10 cellular contexts compared by ENCODE assay signal in the genomic region with DNA sequence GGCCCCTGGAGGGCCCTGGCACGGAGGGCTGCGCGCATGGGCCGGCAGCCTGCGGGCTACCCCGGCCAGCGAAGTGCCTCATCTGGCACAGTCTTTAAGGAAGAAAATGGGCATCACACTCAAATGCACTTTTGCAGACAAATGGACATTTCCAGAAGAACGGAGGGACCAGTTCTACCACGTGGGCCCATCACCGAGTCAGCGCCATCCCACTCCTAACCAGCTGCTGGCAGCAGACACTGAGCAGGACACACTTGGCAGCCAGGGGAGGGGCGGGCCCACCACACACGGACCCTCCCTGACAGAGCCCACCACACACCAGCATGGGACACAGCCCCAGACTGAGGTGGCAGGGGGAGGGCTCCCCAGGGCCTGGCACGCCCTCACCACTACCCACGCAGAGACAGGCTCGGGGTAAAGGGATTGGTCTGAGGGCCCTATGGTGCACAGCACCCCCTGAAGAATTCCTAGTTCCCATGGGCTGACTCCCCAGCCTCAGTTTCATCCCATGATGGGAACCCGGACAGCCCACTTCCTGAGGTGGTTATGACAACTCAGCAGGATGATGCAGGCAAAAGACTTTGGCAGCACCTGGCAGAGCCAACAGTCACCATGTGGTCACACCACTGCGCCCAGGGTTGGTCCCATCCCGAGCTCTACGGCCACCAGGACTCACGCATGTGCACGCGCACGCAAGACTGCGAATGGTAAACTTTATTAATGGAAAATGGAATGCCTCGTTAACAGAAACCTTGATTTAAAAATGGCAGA. TPM values are rescaled to one million over a fixed set of nuclear protein-coding genes. Genes with fewer than 3 reads are reported as not detected.
A peak's percentile ranks its signal among the peaks of the same experiment; 100 is the strongest.
DNase-seq lines count a peak whose midpoint lies in the region; ATAC-seq, FAIRE-seq and TF ChIP-seq lines count a peak whose summit lies in the region.
"Had no signal": no experiment of that assay in that cellular context is flagged by ENCODE, and none has a peak within 500 bp of the region (broad histone marks: within the 10 kb centered on the region; RNA-seq: fewer than 3 reads in every experiment).

No MANE protein-coding gene starts in this region.

- H3K4me1 ChIP-seq in CD8-positive, alpha-beta T cell (ENCODE audit: insufficient read depth, low read length), result peaks cover 12% of the 10 kb centered on the region
- H3K4me1 ChIP-seq in pancreas, result no peaks in the 10 kb centered on the region

- POLR2A ChIA-PET in CD8-positive, alpha-beta T cell (lab: Charles Lee), result no interaction called here

- no peak for TF ChIP-seq CTCF in CD8-positive, alpha-beta T cell (IDR thresholded peaks at IDR 0.05)
- no peak for TF ChIP-seq CTCF in pancreas (IDR thresholded peaks at IDR 0.05)

- H3K9me3 ChIP-seq in CD8-positive, alpha-beta T cell (ENCODE audit: low read length), result no peaks in the 10 kb centered on the region
- no peaks in the 10 kb centered on the region for H3K9me3 ChIP-seq in pancreas
- H3K9me3 ChIP-seq: right lobe of liver had no signal

- H3K27ac ChIP-seq in CD8-positive, alpha-beta T cell (ENCODE audit: low read depth, low read length), result no peak overlapping the region
- peak overlapping the region in 3 of 4 donors; percentile 19 to 39 (median 28) for H3K27ac ChIP-seq in pancreas
- H3K27ac ChIP-seq: right lobe of liver had no signal

- peaks cover 36% of the 10 kb centered on the region for H3K36me3 ChIP-seq in CD8-positive, alpha-beta T cell (ENCODE audit: insufficient read depth, low read length)
- peaks cover 2 to 51% (median 20%) of the 10 kb centered on the region in 3 donors for H3K36me3 ChIP-seq in pancreas

- TF ChIP-seq EP300 in Ishikawa (IDR thresholded peaks at IDR 0.05; ENCODE audit: borderline replicate concordance), result no peak

- H3K27me3 Mint-ChIP-seq in CD8-positive, alpha-beta T cell (ENCODE audit: low read depth), result no peaks in the 10 kb centered on the region

- TF ChIP-seq RAD21 in Ishikawa (IDR thresholded peaks at IDR 0.05; ENCODE audit: low read depth), result no peak

- peak; percentile 26 for ATAC-seq in CD8-positive, alpha-beta T cell
- peak; percentile 11 for ATAC-seq in esophagus mucosa
- ATAC-seq in pancreas, result peak in 1 of 4 donors; percentile 2
- ATAC-seq in GM19328 (IDR thresholded peaks at IDR 0.05; ENCODE audit: unreplicated experiment), result no peak

- H3K4me3 Mint-ChIP-seq in CD8-positive, alpha-beta T cell, result no peak overlapping the region

- peaks cover 63% of the 10 kb centered on the region for H3K36me3 Mint-ChIP-seq in CD8-positive, alpha-beta T cell

- H3K27ac Mint-ChIP-seq in CD8-positive, alpha-beta T cell, result no peak overlapping the region

- H3K9me3 Mint-ChIP-seq in CD8-positive, alpha-beta T cell, result no peaks in the 10 kb centered on the region

- no peak for FAIRE-seq in pancreas (lab: Jason Lieb, UNC)
- FAIRE-seq: endometrium had no signal

- no peak overlapping the region for H3K4me3 ChIP-seq in CD8-positive, alpha-beta T cell (ENCODE audit: low read depth, low read length)
- H3K4me3 ChIP-seq in pancreas, result no peak overlapping the region
- H3K4me3 ChIP-seq: right lobe of liver had no signal

- no peak for DNase-seq in CD8-positive, alpha-beta T cell
- DNase-seq in pancreas (peak in 1 of 6 donors; percentile 51), foreskin melanocyte (no peak), NCI-H146 (lab: John Stamatoyannopoulos, UW) (no peak)
- no peak for DNase-seq in stimulated activated CD8-positive, alpha-beta memory T cell treated with anti-CD3 and anti-CD28 coated beads, Interleukin-4, amount 100 ng/mL, for 48 hours

- intact Hi-C loops in CD8-positive, alpha-beta T cell (cut with DNase I, micrococcal nuclease), result no loop called here
- intact Hi-C loops in pancreas (cut with DNase I), result loop anchor here in 2 of 3 donors (10.0 kb wide), 1 partner anchor 552 kb away; no protein-coding TSS in a partner anchor

- CTCF ChIA-PET in CD8-positive, alpha-beta T cell (lab: Charles Lee), result no interaction called here

- no peaks in the 10 kb centered on the region for H3K27me3 ChIP-seq in CD8-positive, alpha-beta T cell (ENCODE audit: insufficient read depth, low read length)
- no peaks in the 10 kb centered on the region for H3K27me3 ChIP-seq in pancreas
- H3K27me3 ChIP-seq: right lobe of liver had no signal

- H3K4me1 Mint-ChIP-seq in CD8-positive, alpha-beta T cell (ENCODE audit: low read depth), result peaks cover 14% of the 10 kb centered on the region

- WGBS in pancreas, 2 donors, result 84 to 88% methylated on average over 26 of the region's 26 CpGs

TF ChIP-seq in Ishikawa, 13 proteins besides CTCF, POLR2A, EP300 and RAD21:
- 0 out of 2 replicates have a peak, but pooled peaks have one; percentile 12 for TF ChIP-seq ZBTB7A (IDR thresholded peaks at IDR 0.05; ENCODE audit: low read depth)
- no peak for TF ChIP-seq FOXM1 (IDR thresholded peaks at IDR 0.05; ENCODE audit: borderline replicate concordance, low read depth)
- TF ChIP-seq TAF1 (IDR thresholded peaks at IDR 0.05; ENCODE audit: low read depth), result no peak
- no peak for TF ChIP-seq NFIC (IDR thresholded peaks at IDR 0.05)
TF ChIP-seq in Ishikawa: peak in this region for 1.

RNA-seq across cellular contexts. Expression of gene TINCR, which starts 18.7 kb away (rescaled TPM):
- total RNA-seq in CD8-positive, alpha-beta T cell, result 1 to 10 TPM; 1.1 to 1.8 TPM
- total RNA-seq in esophagus mucosa (29.7 TPM), pancreas (under 1 TPM in 5 of 6 donors, not detected in 1; 0.09 to 0.22 (median 0.19) TPM)
- under 1 TPM; 0.27 to 0.85 TPM for polyA plus RNA-seq in pancreas

RNA-seq across cellular contexts. Expression of gene SAFB2, which starts 36.1 kb away (rescaled TPM):
- 100 to 1,000 TPM; 293 to 302 TPM for total RNA-seq in CD8-positive, alpha-beta T cell
- total RNA-seq in esophagus mucosa (30.0 TPM), pancreas (10 to 100 TPM; 35.0 to 68.3 (median 41.5) TPM)
- polyA plus RNA-seq in pancreas, result 100 to 1,000 TPM; 108 to 112 TPM

RNA-seq across cellular contexts. Expression of gene SAFB, which starts 36.4 kb away (rescaled TPM):
- 100 to 1,000 TPM; 190 to 191 TPM for total RNA-seq in CD8-positive, alpha-beta T cell
- total RNA-seq in esophagus mucosa (35.5 TPM), pancreas (10 to 100 TPM; 28.9 to 52.8 (median 41.1) TPM)
- polyA plus RNA-seq in pancreas, result 10 to 100 TPM; 63.5 to 84.3 TPM

Comparison
In these comparisons a context has a peak if more than half of its experiments do, and no peak if none do; other contexts are left out.
1. RNA of gene TINCR, which starts 18.7 kb away (total RNA-seq): 29.7 TPM in esophagus mucosa (single experiment); 1.1 to 1.8 TPM in CD8-positive, alpha-beta T cell and 0.09 to 0.22 TPM in pancreas; every median in the first group is over 10 times any median in the second.
2. intact Hi-C loops: an anchor here in pancreas (10.0 kb wide); none called in CD8-positive, alpha-beta T cell.